Comparison of ENCODE assay signal across 10 cellular contexts in genomic region chr10:3406556-3406955, GRCh38.
"Had no signal": no experiment of that assay in that cellular context is flagged by ENCODE, and none has a peak within 500 bp of the region (broad histone marks: within the 10 kb centered on the region; RNA-seq: fewer than 3 reads in every experiment).

No MANE protein-coding gene starts in this region.

- H3K4me3 Mint-ChIP-seq: activated naive CD4-positive, alpha-beta T cell treated with anti-CD3 and anti-CD28 coated beads for 36 hours; activated T-helper 17 cell treated with anti-CD3 and anti-CD28 coated beads, Interleukin-2, amount 50 U/mL, for 72 hours; endodermal cell; mesothelial cell of epicardium; stimulated activated memory B cell treated with anti-CD40 and anti-IgM and Interleukin-4, amounts not matched to agents 10 μg/mL and 1 μg/mL and 100 μg/mL, for 72 hours had no signal

- H3K27ac Mint-ChIP-seq: activated naive CD4-positive, alpha-beta T cell treated with anti-CD3 and anti-CD28 coated beads for 36 hours; activated T-helper 17 cell treated with anti-CD3 and anti-CD28 coated beads, Interleukin-2, amount 50 U/mL, for 72 hours; endodermal cell; mesothelial cell of epicardium; stimulated activated memory B cell treated with anti-CD40 and anti-IgM and Interleukin-4, amounts not matched to agents 10 μg/mL and 1 μg/mL and 100 μg/mL, for 72 hours had no signal

- ATAC-seq: activated T-helper 17 cell treated with anti-CD3 and anti-CD28 coated beads, Interleukin-2, amount 50 U/mL, for 72 hours; left cardiac atrium; stimulated activated memory B cell treated with anti-CD40 and anti-IgM and Interleukin-4, amounts not matched to agents 10 μg/mL and 1 μg/mL and 100 μg/mL, for 72 hours had no signal

- DNase-seq: activated CD4-positive, alpha-beta T cell treated with anti-CD3 and anti-CD28 coated beads, Interleukin-2, amount 50 U/mL, for 48 hours; activated CD4-positive, CD25-positive, alpha-beta regulatory T cell treated with anti-CD3 and anti-CD28 coated beads, Interleukin-2, amount 50 U/mL, for 72 hours; activated naive CD4-positive, alpha-beta T cell treated with anti-CD3 and anti-CD28 coated beads for 36 hours; endodermal cell; glutamatergic neuron; left cardiac atrium; T1000 had no signal

- H3K4me1 Mint-ChIP-seq: activated T-helper 17 cell treated with anti-CD3 and anti-CD28 coated beads, Interleukin-2, amount 50 U/mL, for 72 hours; stimulated activated memory B cell treated with anti-CD40 and anti-IgM and Interleukin-4, amounts not matched to agents 10 μg/mL and 1 μg/mL and 100 μg/mL, for 72 hours had no signal

- H3K27me3 Mint-ChIP-seq: activated T-helper 17 cell treated with anti-CD3 and anti-CD28 coated beads, Interleukin-2, amount 50 U/mL, for 72 hours had no signal
